In the genomic region with DNA sequence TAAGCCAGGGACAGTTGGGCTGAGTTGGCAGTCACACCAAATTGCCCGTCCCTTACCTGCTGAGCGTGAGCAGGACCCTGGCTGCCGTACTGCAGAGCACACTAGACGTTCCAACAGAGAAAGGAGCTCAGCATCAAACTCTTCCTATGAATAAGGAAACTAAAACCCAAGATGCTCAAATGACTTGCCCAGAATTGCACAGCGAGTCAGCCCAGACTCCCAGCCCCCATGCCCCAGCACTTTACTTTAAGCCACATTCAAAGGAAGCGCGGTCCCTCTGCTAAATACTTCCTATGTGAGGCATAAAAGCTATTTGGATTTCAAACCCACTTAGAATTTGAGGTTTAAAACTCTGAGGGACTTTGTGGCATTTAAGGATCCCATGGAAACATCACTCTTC, we compare ENCODE assay signal across 24 cellular contexts. TPM values are rescaled to one million over a fixed set of nuclear protein-coding genes. Genes with fewer than 3 reads are reported as not detected.
A peak's percentile ranks its signal among the peaks of the same experiment; 100 is the strongest.
DNase-seq lines count a peak whose midpoint lies in the region; ATAC-seq and TF ChIP-seq lines count a peak whose summit lies in the region.
"Had no signal": no experiment of that assay in that cellular context is flagged by ENCODE, and none has a peak within 500 bp of the region (broad histone marks: within the 10 kb centered on the region; RNA-seq: fewer than 3 reads in every experiment).

No MANE protein-coding gene starts in this region.

- H3K9me3 ChIP-seq in CD4-positive, alpha-beta T cell (ENCODE audit: control insufficient read depth, low read length), result no peaks in the 10 kb centered on the region
- H3K9me3 ChIP-seq: A549, heart left ventricle, left lung, MG63, mucosa of descending colon had no signal

- H3K4me1 Mint-ChIP-seq in natural killer cell treated with Interleukin-12 subunit alpha and Interleukin-12 subunit beta and Interleukin-15 and Interleukin-18, amount 100 ng/mL, for 72 hours (ENCODE audit: low read depth in 2 of 2), result peaks cover 0 to under 1% of the 10 kb centered on the region in 2 donors
- no peaks in the 10 kb centered on the region for H3K4me1 Mint-ChIP-seq in natural killer cell
- no peaks in the 10 kb centered on the region for H3K4me1 Mint-ChIP-seq in CD4-positive, alpha-beta T cell (ENCODE audit: low read depth)
- H3K4me1 Mint-ChIP-seq: activated naive CD8-positive, alpha-beta T cell treated with anti-CD3 and anti-CD28 coated beads, Interleukin-2, amount 10 ng/mL, durations not matched to agents 7 days and 5 days; brain had no signal

- CTCF ChIA-PET in CD4-positive, alpha-beta T cell (lab: Charles Lee), result no interaction called here

- TF ChIP-seq CTCF in natural killer cell (IDR thresholded peaks at IDR 0.05), result no peak
- no peak for TF ChIP-seq CTCF in CD4-positive, alpha-beta T cell (IDR thresholded peaks at IDR 0.05)

- peaks cover 38% of the 10 kb centered on the region for H3K27me3 ChIP-seq in CD4-positive, alpha-beta T cell (ENCODE audit: control insufficient read depth, insufficient read depth, low read length)

- no peak overlapping the region for H3K4me3 ChIP-seq in Jurkat, Clone E6-1 (ENCODE audit: low read length)
- H3K4me3 ChIP-seq: A549, heart left ventricle, left lung, MG63, mucosa of descending colon had no signal

- no peaks in the 10 kb centered on the region for H3K9me3 Mint-ChIP-seq in natural killer cell treated with Interleukin-12 subunit alpha and Interleukin-12 subunit beta and Interleukin-15 and Interleukin-18, amount 100 ng/mL, for 72 hours
- no peaks in the 10 kb centered on the region for H3K9me3 Mint-ChIP-seq in natural killer cell
- no peaks in the 10 kb centered on the region for H3K9me3 Mint-ChIP-seq in CD4-positive, alpha-beta T cell
- H3K9me3 Mint-ChIP-seq: activated naive CD8-positive, alpha-beta T cell treated with anti-CD3 and anti-CD28 coated beads, Interleukin-2, amount 10 ng/mL, durations not matched to agents 7 days and 5 days; brain; T-helper 2 cell treated with Interferon-gamma antibody and Interleukin-4, amounts not matched to agents 5 μg/mL and 100 μg/mL, for 36 hours; WTC11 had no signal

- no peak for ATAC-seq in natural killer cell treated with Interleukin-12 subunit alpha and Interleukin-12 subunit beta and Interleukin-15 and Interleukin-18, amount 100 ng/mL, for 72 hours
- ATAC-seq in natural killer cell (no peak), GM21529 (IDR thresholded peaks at IDR 0.05; ENCODE audit: unreplicated experiment) (peak; percentile 41), HG03378 (IDR thresholded peaks at IDR 0.05; ENCODE audit: unreplicated experiment) (no peak), GM19351 (IDR thresholded peaks at IDR 0.05; ENCODE audit: unreplicated experiment) (no peak)
- no peak for ATAC-seq in CD4-positive, alpha-beta T cell (ENCODE audit: poor library complexity)
- ATAC-seq: A549, heart left ventricle, left lung, mucosa of descending colon, Panc1, WTC11 had no signal

- POLR2A ChIA-PET in CD4-positive, alpha-beta T cell (lab: Charles Lee), result no interaction called here

- no peaks in the 10 kb centered on the region for H3K36me3 Mint-ChIP-seq in natural killer cell treated with Interleukin-12 subunit alpha and Interleukin-12 subunit beta and Interleukin-15 and Interleukin-18, amount 100 ng/mL, for 72 hours
- H3K36me3 Mint-ChIP-seq in natural killer cell, result no peaks in the 10 kb centered on the region
- H3K36me3 Mint-ChIP-seq in CD4-positive, alpha-beta T cell (ENCODE audit: low read depth), result no peaks in the 10 kb centered on the region
- H3K36me3 Mint-ChIP-seq: activated naive CD8-positive, alpha-beta T cell treated with anti-CD3 and anti-CD28 coated beads, Interleukin-2, amount 10 ng/mL, durations not matched to agents 7 days and 5 days; brain; WTC11 had no signal

- DNase-seq in natural killer cell treated with Interleukin-12 subunit alpha and Interleukin-12 subunit beta and Interleukin-15 and Interleukin-18, amount 100 ng/mL, for 72 hours (ENCODE audit: low spot score), result peak; percentile 34
- no peak for DNase-seq in natural killer cell
- peak; percentile 18 for DNase-seq in Jurkat, Clone E6-1 (ENCODE audit: low read depth, low spot score)
- no peak for DNase-seq in NCI-H1930 (lab: John Stamatoyannopoulos, UW)
- no peak for DNase-seq in CD4-positive, alpha-beta T cell
- DNase-seq: activated naive CD8-positive, alpha-beta T cell treated with anti-CD3 and anti-CD28 coated beads, Interleukin-2, amount 10 ng/mL, durations not matched to agents 7 days and 5 days; cortex of kidney; heart left ventricle; left lung; MG63; mucosa of descending colon; NCI-H146; substantia nigra had no signal

- no peak overlapping the region for H3K27ac ChIP-seq in CD4-positive, alpha-beta T cell (ENCODE audit: low read depth, low read length)
- H3K27ac ChIP-seq: A549, C4-2B, heart left ventricle, left lung had no signal

- H3K27me3 Mint-ChIP-seq in natural killer cell treated with Interleukin-12 subunit alpha and Interleukin-12 subunit beta and Interleukin-15 and Interleukin-18, amount 100 ng/mL, for 72 hours, result peaks cover 29 to 34% of the 10 kb centered on the region in 2 donors
- H3K27me3 Mint-ChIP-seq in natural killer cell (ENCODE audit: low read depth in 2 of 2), result peaks cover 40 to 59% of the 10 kb centered on the region in 2 donors
- peaks cover 72% of the 10 kb centered on the region for H3K27me3 Mint-ChIP-seq in CD4-positive, alpha-beta T cell

- intact Hi-C loops in natural killer cell (cut with micrococcal nuclease), result no loop called here
- intact Hi-C loops in CD4-positive, alpha-beta T cell (cut with DNase I, micrococcal nuclease), result no loop called here

- no peak overlapping the region for H3K4me3 Mint-ChIP-seq in natural killer cell treated with Interleukin-12 subunit alpha and Interleukin-12 subunit beta and Interleukin-15 and Interleukin-18, amount 100 ng/mL, for 72 hours
- no peak overlapping the region for H3K4me3 Mint-ChIP-seq in natural killer cell
- H3K4me3 Mint-ChIP-seq in CD4-positive, alpha-beta T cell, result no peak overlapping the region
- H3K4me3 Mint-ChIP-seq: activated naive CD8-positive, alpha-beta T cell treated with anti-CD3 and anti-CD28 coated beads, Interleukin-2, amount 10 ng/mL, durations not matched to agents 7 days and 5 days; brain; T-helper 2 cell treated with Interferon-gamma antibody and Interleukin-4, amounts not matched to agents 5 μg/mL and 100 μg/mL, for 36 hours; WTC11 had no signal

- H3K27ac Mint-ChIP-seq in natural killer cell treated with Interleukin-12 subunit alpha and Interleukin-12 subunit beta and Interleukin-15 and Interleukin-18, amount 100 ng/mL, for 72 hours, result no peak overlapping the region
- no peak overlapping the region for H3K27ac Mint-ChIP-seq in natural killer cell
- no peak overlapping the region for H3K27ac Mint-ChIP-seq in CD4-positive, alpha-beta T cell
- H3K27ac Mint-ChIP-seq: activated naive CD8-positive, alpha-beta T cell treated with anti-CD3 and anti-CD28 coated beads, Interleukin-2, amount 10 ng/mL, durations not matched to agents 7 days and 5 days; brain; T-helper 2 cell treated with Interferon-gamma antibody and Interleukin-4, amounts not matched to agents 5 μg/mL and 100 μg/mL, for 36 hours; WTC11 had no signal

RNA-seq across cellular contexts. Expression of a gene that starts 23.9 kb away (rescaled TPM):
- total RNA-seq in natural killer cell treated with Interleukin-12 subunit alpha and Interleukin-12 subunit beta and Interleukin-15 and Interleukin-18, amount 100 ng/mL, for 72 hours, result 1 to 10 TPM in 1 of 2 donors, under 1 TPM in 1; 0.29 to 2.1 TPM
- 1 to 10 TPM; 1.3 to 2.1 (median 2.0) TPM for total RNA-seq in natural killer cell
- polyA plus RNA-seq in Jurkat, Clone E6-1 (2012; ENCODE audit: insufficient read depth, insufficient read length), result 0.10 TPM
- total RNA-seq in CD4-positive, alpha-beta T cell, result under 1 TPM; 0.03 to 0.11 TPM
- total RNA-seq: G401, SK-MEL-5 had no signal
- polyA plus RNA-seq: A549 had no signal

Comparison
In these comparisons a context has a peak if more than half of its experiments do, and no peak if none do; other contexts are left out.
1. DNase-seq: peak in natural killer cell treated with Interleukin-12 subunit alpha and Interleukin-12 subunit beta and Interleukin-15 and Interleukin-18, amount 100 ng/mL, for 72 hours (single experiment) and Jurkat, Clone E6-1 (single experiment); none in natural killer cell (single experiment), NCI-H1930 (0 of 2) and CD4-positive, alpha-beta T cell (0 of 10).